9 cellular contexts compared by ENCODE assay signal in genomic region chr2:15738965-15739364, GRCh38.
"Had no signal": no experiment of that assay in that cellular context is flagged by ENCODE, and none has a peak within 500 bp of the region (broad histone marks: within the 10 kb centered on the region; RNA-seq: fewer than 3 reads in every experiment).

No MANE protein-coding gene starts in this region.

- H3K9ac ChIP-seq: GM23248 had no signal

- ATAC-seq: GM23338, HCT116 had no signal

- DNase-seq: GM23248, GOT3, H7, H9, HCEC 1CT, HFFc6 had no signal

- H3K9me3 Mint-ChIP-seq: HFFc6 had no signal

- H3K27ac Mint-ChIP-seq: GM23338, H9, HFFc6 had no signal

- H3K27ac ChIP-seq: GM23248 had no signal

- H3K4me1 ChIP-seq: HAP-1 had no signal

- H3K9me3 ChIP-seq: HAP-1 had no signal

- H3K4me3 Mint-ChIP-seq: GM23338, H9, HFFc6 had no signal

- H3K4me3 ChIP-seq: GM23248, GM23338, HAP-1 had no signal

- H3K36me3 ChIP-seq: HAP-1 had no signal
